Comparison of ENCODE assay signal across 10 cellular contexts in genomic region chr5:80953587-80953986, GRCh38. TPM values are rescaled to one million over a fixed set of nuclear protein-coding genes. Genes with fewer than 3 reads are reported as not detected.
"Had no signal": no experiment of that assay in that cellular context is flagged by ENCODE, and none has a peak within 500 bp of the region (broad histone marks: within the 10 kb centered on the region; RNA-seq: fewer than 3 reads in every experiment).

No MANE protein-coding gene starts in this region.

- DNase-seq: GM23248, GOT3, H7, H9, HCEC 1CT, HFFc6 had no signal

- H3K9me3 ChIP-seq: HAP-1 had no signal

- H3K9ac ChIP-seq: GM23248 had no signal

- H3K27ac ChIP-seq: GM23248 had no signal

- H3K36me3 ChIP-seq: HAP-1 had no signal

- H2AFZ ChIP-seq: GM23248, GM23338 had no signal

- H3K4me3 ChIP-seq: GM23248, GM23338, HAP-1 had no signal

- ATAC-seq: GM23338, HCT116 had no signal

- FAIRE-seq: H54 had no signal

- H3K4me2 ChIP-seq: GM23338 had no signal

RNA-seq across cellular contexts. Expression of gene RASGRF2, which starts 6.6 kb away (rescaled TPM):
- total RNA-seq: GM23248 had no signal
